In the genomic region with DNA sequence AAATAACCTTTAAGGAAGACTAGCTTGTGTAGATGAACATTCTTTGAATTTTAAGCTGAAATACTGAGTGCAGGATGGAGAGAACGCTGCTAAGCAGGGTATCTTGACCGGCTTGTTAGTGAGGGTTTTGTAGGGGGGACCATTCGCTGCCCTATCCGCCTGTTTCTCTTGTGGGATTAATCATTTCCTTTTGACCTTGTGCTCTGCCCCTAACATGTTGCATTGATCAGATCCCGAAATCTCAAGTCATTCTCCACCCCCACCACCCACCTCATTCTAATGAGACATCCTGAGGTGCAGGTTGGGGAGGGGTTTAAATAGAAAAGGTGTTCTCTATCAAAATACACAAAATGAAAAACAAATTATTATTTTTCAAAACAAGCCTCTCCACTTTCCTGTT, we compare ENCODE assay signal across 32 cellular contexts. TPM values are rescaled to one million over a fixed set of nuclear protein-coding genes. Genes with fewer than 3 reads are reported as not detected.
A peak's percentile ranks its signal among the peaks of the same experiment; 100 is the strongest.
DNase-seq lines count a peak whose midpoint lies in the region; ATAC-seq and TF ChIP-seq lines count a peak whose summit lies in the region.
"Had no signal": no experiment of that assay in that cellular context is flagged by ENCODE, and none has a peak within 500 bp of the region (broad histone marks: within the 10 kb centered on the region; RNA-seq: fewer than 3 reads in every experiment).

No MANE protein-coding gene starts in this region.

- H3K9me3 Mint-ChIP-seq in endothelial cell (ENCODE audit: unreplicated experiment) (no peaks in the 10 kb centered on the region), nephron (no peaks in the 10 kb centered on the region)
- H3K9me3 Mint-ChIP-seq: activated naive CD8-positive, alpha-beta T cell treated with anti-CD3 and anti-CD28 coated beads, Interleukin-2, amount 10 ng/mL, durations not matched to agents 7 days and 5 days; activated T-cell treated with anti-CD3 and anti-CD28 coated beads, Interleukin-2, amount 50 U/mL, for 24 hours; CD4-positive, alpha-beta T cell; central memory CD8-positive, alpha-beta T cell; dendritic cell treated with granulocyte-macrophage colony-stimulating factor and Interleukin-4, amounts not matched to agents 40 ng/mL and 50 ng/mL, for 4 days; IgD-negative memory B cell had no signal

- H3K27ac ChIP-seq in BLaER1 (no peak overlapping the region), OCI-LY3 (ENCODE audit: low read length) (no peak overlapping the region)
- H3K27ac ChIP-seq: esophagus muscularis mucosa, heart left ventricle, suprapubic skin had no signal

- H3K9ac ChIP-seq in BLaER1 (no peak overlapping the region), OCI-LY3 (ENCODE audit: low read length) (no peak overlapping the region)

- no peaks in the 10 kb centered on the region for H3K79me2 ChIP-seq in OCI-LY3 (ENCODE audit: low read length)

- no peak for ATAC-seq in GM18909 (IDR thresholded peaks at IDR 0.05; ENCODE audit: poor library complexity, unreplicated experiment)
- ATAC-seq in GM18873 (IDR thresholded peaks at IDR 0.05; ENCODE audit: low FRiP score, unreplicated experiment) = no peak
- no peak for ATAC-seq in HG02981 (IDR thresholded peaks at IDR 0.05; ENCODE audit: unreplicated experiment)
- ATAC-seq: heart left ventricle, left cardiac atrium had no signal

- H3K4me3 Mint-ChIP-seq in endothelial cell (ENCODE audit: unreplicated experiment) = no peak overlapping the region
- H3K4me3 Mint-ChIP-seq in nephron = peak overlapping the region in 1 of 3 experiments; percentile 9
- H3K4me3 Mint-ChIP-seq: activated naive CD8-positive, alpha-beta T cell treated with anti-CD3 and anti-CD28 coated beads, Interleukin-2, amount 10 ng/mL, durations not matched to agents 7 days and 5 days; activated T-cell treated with anti-CD3 and anti-CD28 coated beads, Interleukin-2, amount 50 U/mL, for 24 hours; CD4-positive, alpha-beta T cell; central memory CD8-positive, alpha-beta T cell; dendritic cell treated with granulocyte-macrophage colony-stimulating factor and Interleukin-4, amounts not matched to agents 40 ng/mL and 50 ng/mL, for 4 days; IgD-negative memory B cell had no signal

- H2AFZ ChIP-seq in OCI-LY3 (ENCODE audit: low read depth, low read length) = no peak overlapping the region

- H3K36me3 ChIP-seq in BLaER1 (no peaks in the 10 kb centered on the region), OCI-LY3 (replicated peaks; ENCODE audit: low read depth, low read length) (no peaks in the 10 kb centered on the region)
- H3K36me3 ChIP-seq: esophagus muscularis mucosa, heart left ventricle, suprapubic skin had no signal

- H3K27me3 ChIP-seq in BLaER1 = no peaks in the 10 kb centered on the region
- 0 out of 2 replicates have a peak, but pooled peaks cover 3% of the 10 kb centered on the region for H3K27me3 ChIP-seq in OCI-LY3 (ENCODE audit: low read depth, low read length)
- H3K27me3 ChIP-seq: heart left ventricle, suprapubic skin had no signal

- H3K4me1 Mint-ChIP-seq in endothelial cell (ENCODE audit: unreplicated experiment) (peaks cover 78% of the 10 kb centered on the region), nephron (peaks cover 34% of the 10 kb centered on the region)
- H3K4me1 Mint-ChIP-seq: central memory CD8-positive, alpha-beta T cell; IgD-negative memory B cell had no signal

- DNase-seq in endothelial cell (ENCODE audit: low spot score) = no peak
- DNase-seq in activated naive CD4-positive, alpha-beta T cell (lab: John Stamatoyannopoulos, UW) = no peak
- DNase-seq: activated CD4-positive, alpha-beta T cell treated with anti-CD3 and anti-CD28 coated beads, Interleukin-2, amount 50 U/mL, for 1 hour; activated CD4-positive, CD25-positive, alpha-beta regulatory T cell; activated effector memory CD4-positive, alpha-beta T cell treated with anti-CD3 and anti-CD28 coated beads, Interleukin-2, amount 50 U/mL, for 16 hours; activated naive CD8-positive, alpha-beta T cell treated with anti-CD3 and anti-CD28 coated beads, Interleukin-2, amount 10 ng/mL, durations not matched to agents 7 days and 5 days; activated T-cell treated with anti-CD3 and anti-CD28 coated beads, Interleukin-2, amount 50 U/mL, for 24 hours; CD4-positive, alpha-beta T cell; DND-41; foreskin fibroblast; GF-D8; heart left ventricle; left cardiac atrium; NCI-H1048; NCI-H1694; NCI-H446 treated with DMSO at 0.1 percent for 48 hours; NCI-H774; RPMI8226; stimulated activated naive CD4-positive, alpha-beta T cell had no signal

- peaks cover 21% of the 10 kb centered on the region for H3K4me1 ChIP-seq in BLaER1
- peaks cover 11% of the 10 kb centered on the region for H3K4me1 ChIP-seq in OCI-LY3 (ENCODE audit: low read length)

- H3K27ac Mint-ChIP-seq in endothelial cell (ENCODE audit: unreplicated experiment) = peak overlapping the region; percentile 24
- peak overlapping the region; percentile 53 to 83 (median 69) for H3K27ac Mint-ChIP-seq in nephron
- H3K27ac Mint-ChIP-seq: activated naive CD8-positive, alpha-beta T cell treated with anti-CD3 and anti-CD28 coated beads, Interleukin-2, amount 10 ng/mL, durations not matched to agents 7 days and 5 days; activated T-cell treated with anti-CD3 and anti-CD28 coated beads, Interleukin-2, amount 50 U/mL, for 24 hours; CD4-positive, alpha-beta T cell; dendritic cell treated with granulocyte-macrophage colony-stimulating factor and Interleukin-4, amounts not matched to agents 40 ng/mL and 50 ng/mL, for 4 days had no signal

- 0 out of 2 replicates have a peak overlapping the region, but pooled peaks have one; percentile 2 for H3K4me2 ChIP-seq in BLaER1
- peak overlapping the region; percentile 39; the same call in 1 of the 2 replicates for H3K4me2 ChIP-seq in OCI-LY3 (ENCODE audit: low read length)

- H3K36me3 Mint-ChIP-seq in endothelial cell (ENCODE audit: low read depth, unreplicated experiment) (peaks cover 3% of the 10 kb centered on the region), nephron (ENCODE audit: low read depth) (no peaks in the 10 kb centered on the region)
- H3K36me3 Mint-ChIP-seq: activated naive CD8-positive, alpha-beta T cell treated with anti-CD3 and anti-CD28 coated beads, Interleukin-2, amount 10 ng/mL, durations not matched to agents 7 days and 5 days had no signal

- H3K9me3 ChIP-seq in BLaER1 (no peaks in the 10 kb centered on the region), OCI-LY3 (ENCODE audit: insufficient read depth, low read length) (no peaks in the 10 kb centered on the region)
- H3K9me3 ChIP-seq: esophagus muscularis mucosa, heart left ventricle, suprapubic skin had no signal

- H3K4me3 ChIP-seq in BLaER1 (no peak overlapping the region), OCI-LY3 (ENCODE audit: low read length) (no peak overlapping the region)
- H3K4me3 ChIP-seq: esophagus muscularis mucosa, heart left ventricle, lung, suprapubic skin had no signal

- H4K20me1 ChIP-seq in BLaER1 = no peaks in the 10 kb centered on the region
- H4K20me1 ChIP-seq in OCI-LY3 (ENCODE audit: insufficient read depth, low read length) = no peaks in the 10 kb centered on the region

- H3K27me3 Mint-ChIP-seq in endothelial cell (ENCODE audit: unreplicated experiment) (no peaks in the 10 kb centered on the region), nephron (ENCODE audit: low read depth) (peaks cover 10% of the 10 kb centered on the region)
- H3K27me3 Mint-ChIP-seq: CD4-positive, alpha-beta T cell; dendritic cell treated with granulocyte-macrophage colony-stimulating factor and Interleukin-4, amounts not matched to agents 40 ng/mL and 50 ng/mL, for 4 days had no signal

- TF ChIP-seq CTCF in OCI-LY3 (IDR thresholded peaks at IDR 0.05; ENCODE audit: low read depth, low read length) (no peak), endothelial cell (IDR thresholded peaks at IDR 0.05; ENCODE audit: unreplicated experiment) (no peak), nephron (IDR thresholded peaks at IDR 0.05; ENCODE audit: unreplicated experiment in 3 of 3) (no peak)

RNA-seq across cellular contexts. Expression of a gene that starts 32.8 kb away (rescaled TPM):
- total RNA-seq in endothelial cell (ENCODE audit: unreplicated experiment) = 74.0 TPM
- total RNA-seq: activated naive CD8-positive, alpha-beta T cell treated with anti-CD3 and anti-CD28 coated beads, Interleukin-2, amount 10 ng/mL, durations not matched to agents 7 days and 5 days; esophagus muscularis mucosa; pulmonary artery endothelial cell; suprapubic skin had no signal
